In the genomic region with DNA sequence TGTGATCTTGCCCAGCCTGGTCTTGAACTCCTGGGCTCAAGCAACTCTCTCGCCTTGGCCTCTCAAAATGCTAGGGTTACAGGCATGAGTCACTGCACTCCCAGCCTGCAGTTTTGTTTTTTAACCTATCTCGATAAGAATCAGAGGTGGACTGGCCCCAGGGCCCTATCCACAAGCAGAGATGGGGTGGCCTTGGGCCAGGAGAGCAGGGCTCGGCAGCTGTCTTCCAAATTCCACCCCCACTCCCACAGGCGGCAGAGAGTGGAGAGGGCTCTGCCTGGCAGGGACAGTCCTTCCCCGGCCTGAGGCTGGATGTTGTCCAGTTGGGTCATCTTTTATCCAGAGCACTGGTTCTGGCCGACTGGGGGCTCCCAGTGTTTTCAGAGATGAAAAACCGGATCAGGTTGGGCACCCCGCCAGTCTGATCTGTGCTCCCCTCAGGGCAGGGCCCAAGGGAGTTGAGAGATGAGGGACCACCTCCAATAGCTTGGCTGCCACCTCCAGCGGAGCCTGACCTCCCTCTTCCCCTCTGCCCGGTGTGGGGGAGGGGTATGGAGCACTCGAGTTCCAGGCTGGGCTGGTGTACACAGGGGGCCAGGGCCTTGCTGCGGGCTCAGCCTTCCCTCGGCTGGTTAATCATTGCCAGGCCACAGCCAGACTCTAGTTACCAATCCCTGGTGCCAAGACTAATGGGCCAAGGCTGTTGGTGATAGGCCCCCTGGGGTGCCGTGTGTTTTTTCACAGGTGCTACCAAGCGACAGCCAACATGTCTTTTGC, we compare ENCODE assay signal across 9 cellular contexts. TPM values are rescaled to one million over a fixed set of nuclear protein-coding genes. Genes with fewer than 3 reads are reported as not detected.
A peak's percentile ranks its signal among the peaks of the same experiment; 100 is the strongest.
DNase-seq lines count a peak whose midpoint lies in the region; ATAC-seq and TF ChIP-seq lines count a peak whose summit lies in the region.
"Had no signal": no experiment of that assay in that cellular context is flagged by ENCODE, and none has a peak within 500 bp of the region (broad histone marks: within the 10 kb centered on the region; RNA-seq: fewer than 3 reads in every experiment).

No MANE protein-coding gene starts in this region.

- POLR2A ChIA-PET in PC-3 (lab: Charles Lee; ENCODE audit: unreplicated experiment), result no interaction called here

- H3K9me3 ChIP-seq in PC-3 (ENCODE audit: low read length) (no peaks in the 10 kb centered on the region), gastroesophageal sphincter (no peaks in the 10 kb centered on the region)

- no peaks in the 10 kb centered on the region for H3F3A ChIP-seq in PC-3 (ENCODE audit: low read length, unreplicated experiment)

- no peaks in the 10 kb centered on the region; the same call in 1 of the 2 replicates for H3K36me3 ChIP-seq in PC-3 (ENCODE audit: low read depth, low read length)
- no peaks in the 10 kb centered on the region for H3K36me3 ChIP-seq in gastroesophageal sphincter

- H3K27ac ChIP-seq in PC-3 (ENCODE audit: low read length) (peak overlapping the region; percentile 11), gastroesophageal sphincter (no peak overlapping the region)

- intact Hi-C loops in PC-3 (cut with micrococcal nuclease), result no loop called here

- H3K4me1 ChIP-seq in PC-3 (ENCODE audit: insufficient read depth, low read length), result peaks cover 30% of the 10 kb centered on the region
- peaks cover 0 to 12% (median 0%) of the 10 kb centered on the region in 3 donors for H3K4me1 ChIP-seq in gastroesophageal sphincter

- WGBS in gastroesophageal sphincter (ENCODE audit: low coverage in 1 of 2), 2 donors, result 50 to 56% methylated on average over 1 to 8 of the region's 15 CpGs

- DNase-seq in DMS53 treated with DMSO at 0.1 percent for 48 hours (lab: John Stamatoyannopoulos, UW; ENCODE audit: unreplicated experiment) (peak; percentile 96), PC-3 (peak; percentile 78), fibroblast of the aortic adventitia (ENCODE audit: low read depth) (peak; percentile 70), omental fat pad (ENCODE audit: low spot score) (no peak), RKO (ENCODE audit: low spot score) (no peak)
- DNase-seq in stimulated activated naive CD8-positive, alpha-beta T cell treated with anti-CD3 and anti-CD28 coated beads, Interleukin-15, Interleukin-2, amounts not matched to agents 100 U/mL and 50 U/mL, for 24 hours, result no peak

- H3K4me3 ChIP-seq in PC-3 (ENCODE audit: low read length), result no peak overlapping the region
- H3K4me3 ChIP-seq in fibroblast of the aortic adventitia (ENCODE audit: low read depth, low read length), result no peak overlapping the region
- H3K4me3 ChIP-seq in gastroesophageal sphincter, result no peak overlapping the region

- no peaks in the 10 kb centered on the region for H3K79me2 ChIP-seq in PC-3 (ENCODE audit: low read length)

- TF ChIP-seq EP300 in gastroesophageal sphincter (IDR thresholded peaks at IDR 0.05), result no peak

- ATAC-seq in PC-3, result peak; percentile 51
- peak; percentile 39 for ATAC-seq in omental fat pad (ENCODE audit: low FRiP score)
- ATAC-seq in stimulated activated naive CD8-positive, alpha-beta T cell treated with anti-CD3 and anti-CD28 coated beads, Interleukin-15, Interleukin-2, amounts not matched to agents 100 U/mL and 50 U/mL, for 24 hours, result no peak
- ATAC-seq in GM21528 (IDR thresholded peaks at IDR 0.05; ENCODE audit: low FRiP score, unreplicated experiment), result no peak
- ATAC-seq in gastroesophageal sphincter, result no peak

- H3K4me2 ChIP-seq in PC-3 (ENCODE audit: low read length), result peak overlapping the region; percentile 22; the same call in 1 of the 2 replicates

- H3K27me3 ChIP-seq in PC-3 (ENCODE audit: low read length) (no peaks in the 10 kb centered on the region), gastroesophageal sphincter (no peaks in the 10 kb centered on the region)

- H4K20me1 ChIP-seq in PC-3 (ENCODE audit: low read length), result no peaks in the 10 kb centered on the region

- no peak for TF ChIP-seq CTCF in PC-3 (conservative IDR thresholded peaks at IDR 0.05; ENCODE audit: low read depth, low read length)
- no peak for TF ChIP-seq CTCF in fibroblast of the aortic adventitia (IDR thresholded peaks at IDR 0.05; ENCODE audit: insufficient read depth, low read length)
- TF ChIP-seq CTCF in omental fat pad (IDR thresholded peaks at IDR 0.05), result no peak
- no peak for TF ChIP-seq CTCF in gastroesophageal sphincter (IDR thresholded peaks at IDR 0.05)

- no peak overlapping the region for H2AFZ ChIP-seq in PC-3 (ENCODE audit: low read length)

- BruUV-seq in PC-3 (replicated peaks; lab: Mats Ljungman, UMichigan), result no TSS peak

- H3K9me2 ChIP-seq in PC-3 (replicated peaks; ENCODE audit: low read length), result no peaks in the 10 kb centered on the region

- no peak overlapping the region for H3K9ac ChIP-seq in PC-3 (ENCODE audit: low read length)

- CTCF ChIA-PET in PC-3 (lab: Charles Lee), result no interaction called here

- no peak for TF ChIP-seq POLR2A in gastroesophageal sphincter (IDR thresholded peaks at IDR 0.05)

RNA-seq across cellular contexts. Expression of a gene that starts 30.3 kb away (rescaled TPM):
- total RNA-seq in PC-3 (2014; rRNA removed) (3.2 and 7.1 TPM in 2 replicates), fibroblast of the aortic adventitia (ENCODE audit: low replicate concordance) (1.4 and 16.8 TPM in 2 replicates), omental fat pad (100 to 1,000 TPM in 1 of 4 donors, 10 to 100 TPM in 3; 58.4 to 187 (median 74.3) TPM), gastroesophageal sphincter (10 to 100 TPM; 10.7 to 76.1 (median 50.8) TPM)

RNA-seq across cellular contexts. Expression of a gene that starts 31.8 kb away (rescaled TPM):
- total RNA-seq in PC-3 (2014; rRNA removed) (92.9 and 122 TPM in 2 replicates), fibroblast of the aortic adventitia (ENCODE audit: low replicate concordance) (0.09 TPM in 1 of 2 replicates, not detected in the other), omental fat pad (10 to 100 TPM in 1 of 4 donors, 1 to 10 TPM in 3; 5.4 to 10.4 (median 6.7) TPM), gastroesophageal sphincter (1 to 10 TPM; 2.3 to 7.9 (median 5.8) TPM)
- total RNA-seq: HT1080 had no signal

RNA-seq across cellular contexts. Expression of a gene that starts 40.9 kb away (rescaled TPM):
- total RNA-seq in PC-3 (2014; rRNA removed), result 61.6 and 70.4 TPM in 2 replicates
- total RNA-seq in fibroblast of the aortic adventitia (ENCODE audit: low replicate concordance), result 8.0 and 11.4 TPM in 2 replicates
- 10 to 100 TPM in 3 of 4 donors, 1 to 10 TPM in 1; 9.4 to 33.3 (median 14.9) TPM for total RNA-seq in omental fat pad
- total RNA-seq in gastroesophageal sphincter, result 10 to 100 TPM; 15.8 to 26.5 (median 17.1) TPM

RNA-seq across cellular contexts. Expression of a gene that starts 41.9 kb away (rescaled TPM):
- total RNA-seq in PC-3 (2014; rRNA removed) (22.0 and 28.3 TPM in 2 replicates), fibroblast of the aortic adventitia (ENCODE audit: low replicate concordance) (5.6 and 8.0 TPM in 2 replicates), omental fat pad (10 to 100 TPM in 3 of 4 donors, 1 to 10 TPM in 1; 6.7 to 61.5 (median 23.9) TPM), gastroesophageal sphincter (10 to 100 TPM; 13.7 to 46.0 (median 15.6) TPM)

Comparison
In these comparisons a context has a peak if more than half of its experiments do, and no peak if none do; other contexts are left out.
1. DNase-seq: peak in DMS53 treated with DMSO at 0.1 percent for 48 hours (single experiment), PC-3 (single experiment) and fibroblast of the aortic adventitia (single experiment); none in omental fat pad (single experiment), RKO (single experiment) and stimulated activated naive CD8-positive, alpha-beta T cell treated with anti-CD3 and anti-CD28 coated beads, Interleukin-15, Interleukin-2, amounts not matched to agents 100 U/mL and 50 U/mL, for 24 hours (single experiment).
2. ATAC-seq: peak in PC-3 (single experiment) and omental fat pad (single experiment); none in stimulated activated naive CD8-positive, alpha-beta T cell treated with anti-CD3 and anti-CD28 coated beads, Interleukin-15, Interleukin-2, amounts not matched to agents 100 U/mL and 50 U/mL, for 24 hours (single experiment), GM21528 (single experiment) and gastroesophageal sphincter (single experiment).